ENCODE assay signal across 12 cellular contexts in the genomic region with DNA sequence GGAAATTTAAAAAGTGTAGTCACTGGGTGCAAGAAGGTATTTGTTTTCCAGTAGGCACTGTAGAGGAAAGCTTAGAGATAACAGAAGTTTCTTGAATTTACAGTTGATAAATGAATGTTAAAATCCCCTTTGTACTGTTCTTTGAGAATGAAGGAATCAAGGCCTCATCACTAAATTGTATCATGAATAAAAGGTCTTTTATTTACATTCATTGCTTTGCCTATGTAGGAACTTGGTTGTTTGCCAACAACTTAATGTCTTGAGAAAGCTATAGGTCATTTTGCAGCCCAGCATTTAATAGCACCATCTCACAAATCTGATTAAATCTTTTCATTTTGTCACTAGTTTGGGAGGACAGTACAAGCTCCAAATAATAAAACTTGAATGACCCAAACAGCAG.
DNase-seq lines count a peak whose midpoint lies in the region; ATAC-seq, FAIRE-seq and TF ChIP-seq lines count a peak whose summit lies in the region.
"Had no signal": no experiment of that assay in that cellular context is flagged by ENCODE, and none has a peak within 500 bp of the region (broad histone marks: within the 10 kb centered on the region; RNA-seq: fewer than 3 reads in every experiment).

No MANE protein-coding gene starts in this region.

- H3K4me2 ChIP-seq in SK-N-SH, result no peak overlapping the region

- H3K27ac ChIP-seq in SK-N-SH (ENCODE audit: low read depth in 2 of 2, low read length in 1 of 2) (no peak overlapping the region), kidney (ENCODE audit: low read depth in 2 of 2, low read length in 2 of 2) (no peak overlapping the region), esophagus muscularis mucosa (replicated peaks in 1 of 4) (no peak overlapping the region)

- no peaks in the 10 kb centered on the region for H3F3A ChIP-seq in SK-N-SH (replicated peaks; ENCODE audit: insufficient read depth)

- TF ChIP-seq EP300 in SK-N-SH (IDR thresholded peaks at IDR 0.05; ENCODE audit: borderline replicate concordance in 1 of 2, low read depth in 1 of 2, low read length in 1 of 2), result no peak
- no peak for TF ChIP-seq EP300 in esophagus muscularis mucosa (IDR thresholded peaks at IDR 0.05)

- intact Hi-C loops in kidney (cut with DNase I) (no loop called here), esophagus muscularis mucosa (cut with DNase I) (no loop called here)

- POLR2A ChIA-PET in SK-N-SH (lab: Yijun Ruan, JAX), result no interaction called here

- DNase-seq in SK-N-SH (no peak), NCI-H69 (lab: John Stamatoyannopoulos, UW) (peak; percentile 52), foreskin melanocyte (peak; percentile 60), kidney (no peak), esophagus muscularis mucosa (ENCODE audit: extremely low spot score) (no peak)
- DNase-seq: C1 segment of cervical spinal cord; CD4-positive, alpha-beta T cell; HCEC 1CT; HFFc6 had no signal

- ATAC-seq in SK-N-SH treated with all-trans-retinoic acid at 6 μM for 48 hours (no peak), GM18517 (IDR thresholded peaks at IDR 0.05; ENCODE audit: unreplicated experiment) (no peak)

- H3K27me3 ChIP-seq in SK-N-SH (ENCODE audit: insufficient read depth) (no peaks in the 10 kb centered on the region), esophagus muscularis mucosa (no peaks in the 10 kb centered on the region)

- no peak overlapping the region for H3K4me3 ChIP-seq in SK-N-SH (ENCODE audit: low read depth in 2 of 2, low read length in 1 of 2)
- H3K4me3 ChIP-seq in kidney (ENCODE audit: low read length in 2 of 2), result no peak overlapping the region
- no peak overlapping the region for H3K4me3 ChIP-seq in esophagus muscularis mucosa

- TF ChIP-seq CTCF in SK-N-SH (IDR thresholded peaks at IDR 0.05) (no peak), kidney (IDR thresholded peaks at IDR 0.05; ENCODE audit: borderline replicate concordance, extremely low read depth, insufficient read depth) (no peak), esophagus muscularis mucosa (IDR thresholded peaks at IDR 0.05) (no peak)

- TF ChIP-seq RAD21 in SK-N-SH (IDR thresholded peaks at IDR 0.05; ENCODE audit: low read length), result no peak

- CTCF ChIA-PET in SK-N-SH (lab: Yijun Ruan, JAX), result interaction anchor here (1.1 kb wide), 1 partner anchor 68 kb away, joined by 3 read pairs; no protein-coding TSS in a partner anchor

- no peak for TF ChIP-seq POLR2A in esophagus muscularis mucosa (IDR thresholded peaks at IDR 0.05; ENCODE audit: low read depth)

- no peaks in the 10 kb centered on the region for H3K9me2 ChIP-seq in SK-N-SH

- H3K9me3 ChIP-seq in SK-N-SH (no peaks in the 10 kb centered on the region), kidney (ENCODE audit: control insufficient read depth in 1 of 2, low read length in 2 of 2) (no peaks in the 10 kb centered on the region), esophagus muscularis mucosa (no peaks in the 10 kb centered on the region)

- peak overlapping the region; percentile 2; the same call in 1 of the 2 replicates for H2AFZ ChIP-seq in SK-N-SH (ENCODE audit: low read depth)

- no peaks in the 10 kb centered on the region for H3K79me2 ChIP-seq in SK-N-SH (ENCODE audit: insufficient read depth)

- no peak overlapping the region for H3K9ac ChIP-seq in SK-N-SH
- no peak overlapping the region for H3K9ac ChIP-seq in kidney (ENCODE audit: low read length in 2 of 2)

- H3K36me3 ChIP-seq in SK-N-SH (replicated peaks in 1 of 2; ENCODE audit: control insufficient read depth in 1 of 2, insufficient read depth in 2 of 2, low read length in 1 of 2), result no peaks in the 10 kb centered on the region
- H3K36me3 ChIP-seq in kidney (ENCODE audit: control insufficient read depth in 1 of 2, insufficient read depth in 2 of 2, low read length in 2 of 2), result no peaks in the 10 kb centered on the region
- H3K36me3 ChIP-seq in esophagus muscularis mucosa, result no peaks in the 10 kb centered on the region

- no peak for FAIRE-seq in kidney (lab: Jason Lieb, UNC)
- FAIRE-seq: A204.1 had no signal

- no peaks in the 10 kb centered on the region; a peak in 1 of 4 replicates for H3K4me1 ChIP-seq in SK-N-SH (ENCODE audit: control insufficient read depth in 1 of 2, insufficient read depth in 2 of 2, low read depth in 1 of 2, low read length in 1 of 2)
- no peaks in the 10 kb centered on the region for H3K4me1 ChIP-seq in kidney (ENCODE audit: control insufficient read depth in 1 of 2, insufficient read depth in 1 of 2, low read depth in 1 of 2, low read length in 2 of 2)
- no peaks in the 10 kb centered on the region for H3K4me1 ChIP-seq in esophagus muscularis mucosa

- H4K20me1 ChIP-seq in SK-N-SH (ENCODE audit: insufficient read depth), result no peaks in the 10 kb centered on the region

TF ChIP-seq in SK-N-SH, 30 proteins besides CTCF, POLR2A, EP300 and RAD21:
- no peak for TF ChIP-seq JUND (IDR thresholded peaks at IDR 0.05)
- TF ChIP-seq MEF2A (IDR thresholded peaks at IDR 0.05; ENCODE audit: borderline replicate concordance, low read depth), result no peak
- TF ChIP-seq, protein P1, sequence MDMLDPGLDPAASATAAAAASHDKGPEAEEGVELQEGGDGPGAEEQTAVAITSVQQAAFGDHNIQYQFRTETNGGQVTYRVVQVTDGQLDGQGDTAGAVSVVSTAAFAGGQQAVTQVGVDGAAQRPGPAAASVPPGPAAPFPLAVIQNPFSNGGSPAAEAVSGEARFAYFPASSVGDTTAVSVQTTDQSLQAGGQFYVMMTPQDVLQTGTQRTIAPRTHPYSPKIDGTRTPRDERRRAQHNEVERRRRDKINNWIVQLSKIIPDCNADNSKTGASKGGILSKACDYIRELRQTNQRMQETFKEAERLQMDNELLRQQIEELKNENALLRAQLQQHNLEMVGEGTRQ (IDR thresholded peaks at IDR 0.05; ENCODE audit: borderline replicate concordance, low read depth, low read length), result no peak
- TF ChIP-seq GABPA (IDR thresholded peaks at IDR 0.05; ENCODE audit: low read depth), result no peak
- no peak for TF ChIP-seq YY1 (IDR thresholded peaks at IDR 0.05; ENCODE audit: low read depth)

TF ChIP-seq in SK-N-SH treated with all-trans-retinoic acid at 6 μM for 48 hours, 23 proteins besides CTCF, POLR2A, EP300 and RAD21 (continues in another document):
- TF ChIP-seq PPARA (CRISPR knock-in tag; IDR thresholded peaks at IDR 0.05; ENCODE audit: borderline replicate concordance) (no peak), TCF4 (CRISPR knock-in tag; IDR thresholded peaks at IDR 0.05; ENCODE audit: borderline replicate concordance) (no peak), ZNF70 (CRISPR knock-in tag; IDR thresholded peaks at IDR 0.05) (no peak)
- TF ChIP-seq, protein P2, sequence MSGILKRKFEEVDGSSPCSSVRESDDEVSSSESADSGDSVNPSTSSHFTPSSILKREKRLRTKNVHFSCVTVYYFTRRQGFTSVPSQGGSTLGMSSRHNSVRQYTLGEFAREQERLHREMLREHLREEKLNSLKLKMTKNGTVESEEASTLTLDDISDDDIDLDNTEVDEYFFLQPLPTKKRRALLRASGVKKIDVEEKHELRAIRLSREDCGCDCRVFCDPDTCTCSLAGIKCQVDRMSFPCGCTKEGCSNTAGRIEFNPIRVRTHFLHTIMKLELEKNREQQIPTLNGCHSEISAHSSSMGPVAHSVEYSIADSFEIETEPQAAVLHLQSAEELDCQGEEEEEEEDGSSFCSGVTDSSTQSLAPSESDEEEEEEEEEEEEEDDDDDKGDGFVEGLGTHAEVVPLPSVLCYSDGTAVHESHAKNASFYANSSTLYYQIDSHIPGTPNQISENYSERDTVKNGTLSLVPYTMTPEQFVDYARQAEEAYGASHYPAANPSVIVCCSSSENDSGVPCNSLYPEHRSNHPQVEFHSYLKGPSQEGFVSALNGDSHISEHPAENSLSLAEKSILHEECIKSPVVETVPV (CRISPR knock-in tag; IDR thresholded peaks at IDR 0.05), result no peak
- TF ChIP-seq, protein P3, sequence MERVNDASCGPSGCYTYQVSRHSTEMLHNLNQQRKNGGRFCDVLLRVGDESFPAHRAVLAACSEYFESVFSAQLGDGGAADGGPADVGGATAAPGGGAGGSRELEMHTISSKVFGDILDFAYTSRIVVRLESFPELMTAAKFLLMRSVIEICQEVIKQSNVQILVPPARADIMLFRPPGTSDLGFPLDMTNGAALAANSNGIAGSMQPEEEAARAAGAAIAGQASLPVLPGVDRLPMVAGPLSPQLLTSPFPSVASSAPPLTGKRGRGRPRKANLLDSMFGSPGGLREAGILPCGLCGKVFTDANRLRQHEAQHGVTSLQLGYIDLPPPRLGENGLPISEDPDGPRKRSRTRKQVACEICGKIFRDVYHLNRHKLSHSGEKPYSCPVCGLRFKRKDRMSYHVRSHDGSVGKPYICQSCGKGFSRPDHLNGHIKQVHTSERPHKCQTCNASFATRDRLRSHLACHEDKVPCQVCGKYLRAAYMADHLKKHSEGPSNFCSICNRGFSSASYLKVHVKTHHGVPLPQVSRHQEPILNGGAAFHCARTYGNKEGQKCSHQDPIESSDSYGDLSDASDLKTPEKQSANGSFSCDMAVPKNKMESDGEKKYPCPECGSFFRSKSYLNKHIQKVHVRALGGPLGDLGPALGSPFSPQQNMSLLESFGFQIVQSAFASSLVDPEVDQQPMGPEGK (CRISPR knock-in tag; IDR thresholded peaks at IDR 0.05; ENCODE audit: borderline replicate concordance), result no peak
- TF ChIP-seq, protein P4, sequence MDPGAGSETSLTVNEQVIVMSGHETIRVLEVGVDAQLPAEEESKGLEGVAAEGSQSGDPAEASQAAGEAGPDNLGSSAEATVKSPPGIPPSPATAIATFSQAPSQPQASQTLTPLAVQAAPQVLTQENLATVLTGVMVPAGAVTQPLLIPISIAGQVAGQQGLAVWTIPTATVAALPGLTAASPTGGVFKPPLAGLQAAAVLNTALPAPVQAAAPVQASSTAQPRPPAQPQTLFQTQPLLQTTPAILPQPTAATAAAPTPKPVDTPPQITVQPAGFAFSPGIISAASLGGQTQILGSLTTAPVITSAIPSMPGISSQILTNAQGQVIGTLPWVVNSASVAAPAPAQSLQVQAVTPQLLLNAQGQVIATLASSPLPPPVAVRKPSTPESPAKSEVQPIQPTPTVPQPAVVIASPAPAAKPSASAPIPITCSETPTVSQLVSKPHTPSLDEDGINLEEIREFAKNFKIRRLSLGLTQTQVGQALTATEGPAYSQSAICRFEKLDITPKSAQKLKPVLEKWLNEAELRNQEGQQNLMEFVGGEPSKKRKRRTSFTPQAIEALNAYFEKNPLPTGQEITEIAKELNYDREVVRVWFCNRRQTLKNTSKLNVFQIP (CRISPR knock-in tag; IDR thresholded peaks at IDR 0.05; ENCODE audit: borderline replicate concordance, low read depth), result no peak

Comparison
In these comparisons a context has a peak if more than half of its experiments do, and no peak if none do; other contexts are left out.
1. DNase-seq: peak in NCI-H69 (single experiment) and foreskin melanocyte (single experiment); none in SK-N-SH (single experiment), kidney (single experiment) and esophagus muscularis mucosa (single experiment).